Comparison of ENCODE assay signal across 9 cellular contexts in genomic region chr9:77456829-77457437, GRCh38.
DNase-seq lines count a peak whose midpoint lies in the region; ATAC-seq and TF ChIP-seq lines count a peak whose summit lies in the region.
"Had no signal": no experiment of that assay in that cellular context is flagged by ENCODE, and none has a peak within 500 bp of the region (broad histone marks: within the 10 kb centered on the region; RNA-seq: fewer than 3 reads in every experiment).

No MANE protein-coding gene starts in this region.

- H3K4me2 ChIP-seq in GM23248 (ENCODE audit: unreplicated experiment), result no peak overlapping the region
- no peak overlapping the region for H3K4me2 ChIP-seq in parathyroid adenoma (ENCODE audit: low read length)

- TF ChIP-seq EP300 in gastroesophageal sphincter (IDR thresholded peaks at IDR 0.05), result no peak

- intact Hi-C loops in upper lobe of right lung (cut with DNase I), result no loop called here

- H3K9me3 ChIP-seq in GM23248 (ENCODE audit: low read depth), result no peaks in the 10 kb centered on the region
- H3K9me3 ChIP-seq in SJCRH30 (replicated peaks), result no peaks in the 10 kb centered on the region
- H3K9me3 ChIP-seq in gastroesophageal sphincter, result no peaks in the 10 kb centered on the region
- no peaks in the 10 kb centered on the region for H3K9me3 ChIP-seq in parathyroid adenoma (ENCODE audit: control insufficient read depth, low read length)
- H3K9me3 ChIP-seq in upper lobe of right lung, result no peaks in the 10 kb centered on the region

- H3K9ac ChIP-seq in GM23248 (no peak overlapping the region), parathyroid adenoma (no peak overlapping the region)

- 11 to 12% methylated on average over 10 of the region's 10 CpGs for WGBS in GM23248 (ENCODE audit: low coverage in 1 of 2, low lambda C conversion rate in 2 of 2, missing lambda C conversion rate in 2 of 2), 2 experiments
- 15 to 22% methylated on average over 10 of the region's 10 CpGs for WGBS in gastroesophageal sphincter (ENCODE audit: low coverage in 1 of 2), 2 donors

- H3K79me2 ChIP-seq in GM23248 (ENCODE audit: insufficient read depth) (no peaks in the 10 kb centered on the region), parathyroid adenoma (no peaks in the 10 kb centered on the region)

- no peaks in the 10 kb centered on the region for H3K27me3 ChIP-seq in GM23248 (replicated peaks; ENCODE audit: insufficient read depth)
- H3K27me3 ChIP-seq in SJCRH30, result 0 out of 2 replicates have a peak, but pooled peaks cover 3% of the 10 kb centered on the region
- H3K27me3 ChIP-seq in gastroesophageal sphincter, result no peaks in the 10 kb centered on the region
- no peaks in the 10 kb centered on the region for H3K27me3 ChIP-seq in parathyroid adenoma (ENCODE audit: control insufficient read depth, insufficient read depth, low read length)
- H3K27me3 ChIP-seq in upper lobe of right lung, result no peaks in the 10 kb centered on the region

- TF ChIP-seq POLR2A in gastroesophageal sphincter (IDR thresholded peaks at IDR 0.05), result no peak

- no peak overlapping the region for H3K27ac ChIP-seq in GM23248
- no peak overlapping the region for H3K27ac ChIP-seq in SJCRH30
- no peak overlapping the region for H3K27ac ChIP-seq in gastroesophageal sphincter
- H3K27ac ChIP-seq in parathyroid adenoma, result no peak overlapping the region
- H3K27ac ChIP-seq in upper lobe of right lung, result no peak overlapping the region

- no peaks in the 10 kb centered on the region for H4K20me1 ChIP-seq in GM23248 (ENCODE audit: insufficient read depth)

- peaks cover 10% of the 10 kb centered on the region for H3F3A ChIP-seq in GM23248 (ENCODE audit: insufficient read depth)

- no peaks in the 10 kb centered on the region for H3K9me2 ChIP-seq in GM23248 (ENCODE audit: insufficient read depth)

- H3K36me3 ChIP-seq in GM23248 (ENCODE audit: low read depth), result no peaks in the 10 kb centered on the region
- no peaks in the 10 kb centered on the region for H3K36me3 ChIP-seq in SJCRH30
- H3K36me3 ChIP-seq in gastroesophageal sphincter, result no peaks in the 10 kb centered on the region
- no peaks in the 10 kb centered on the region for H3K36me3 ChIP-seq in parathyroid adenoma (ENCODE audit: control insufficient read depth, insufficient read depth, low read length)
- H3K36me3 ChIP-seq in upper lobe of right lung, result no peaks in the 10 kb centered on the region

- TF ChIP-seq CTCF in gastroesophageal sphincter (IDR thresholded peaks at IDR 0.05), result peak; percentile 74 to 88 (median 82)
- TF ChIP-seq CTCF in parathyroid adenoma (IDR thresholded peaks at IDR 0.05), result peak; percentile 65
- peak; percentile 97 for TF ChIP-seq CTCF in upper lobe of right lung (IDR thresholded peaks at IDR 0.05)

- H2AFZ ChIP-seq in GM23248, result peak overlapping the region; percentile 79
- H2AFZ ChIP-seq in parathyroid adenoma, result no peak overlapping the region

- in situ Hi-C loops in GM23248 (cut with MboI), result no loop called here

- peak; percentile 78 for ATAC-seq in gastroesophageal sphincter
- peak; percentile 92 for ATAC-seq in upper lobe of right lung

- H3K4me3 ChIP-seq in GM23248, result no peak overlapping the region
- no peak overlapping the region for H3K4me3 ChIP-seq in SJCRH30
- H3K4me3 ChIP-seq in gastroesophageal sphincter, result no peak overlapping the region
- no peak overlapping the region for H3K4me3 ChIP-seq in parathyroid adenoma (ENCODE audit: low read depth, low read length)
- no peak overlapping the region for H3K4me3 ChIP-seq in upper lobe of right lung
- H3K4me3 ChIP-seq: skin epidermis had no signal

- H3K4me1 ChIP-seq in GM23248 (ENCODE audit: insufficient read depth), result peaks cover 4% of the 10 kb centered on the region; the same call in 1 of the 2 replicates
- peaks cover 2% of the 10 kb centered on the region; the same call in 1 of the 2 replicates for H3K4me1 ChIP-seq in SJCRH30
- H3K4me1 ChIP-seq in gastroesophageal sphincter, result peaks cover 0 to 15% (median 0%) of the 10 kb centered on the region in 3 donors
- no peaks in the 10 kb centered on the region for H3K4me1 ChIP-seq in parathyroid adenoma
- H3K4me1 ChIP-seq in upper lobe of right lung, result peaks cover 12% of the 10 kb centered on the region

- DNase-seq in GF-D8 (lab: John Stamatoyannopoulos, UW) (peak; percentile 51), GM23248 (peak; percentile 91), Kasumi-1 (lab: John Stamatoyannopoulos, UW) (peak; percentile 83 to 85), SJCRH30 (peak; percentile 83 to 96), upper lobe of right lung (peak; percentile 87)
- DNase-seq in activated effector memory CD4-positive, alpha-beta T cell treated with anti-CD3 and anti-CD28 coated beads, Interleukin-2, amount 50 U/mL, for 16 hours, result peak; percentile 92
